In genomic region chr2:37711308-37711731, GRCh38 we compare ENCODE assay signal across 2 cellular contexts.
TF ChIP-seq lines count a peak whose summit lies in the region.

No MANE protein-coding gene starts in this region.

TF ChIP-seq in HCT116, 20 proteins besides CTCF, POLR2A, EP300 and RAD21:
- no peak for TF ChIP-seq ZBTB33 (IDR thresholded peaks at IDR 0.05; ENCODE audit: extremely low read depth, insufficient replicate concordance, low read length)
- TF ChIP-seq REST (IDR thresholded peaks at IDR 0.05; ENCODE audit: low read depth), result no peak
- TF ChIP-seq ELF1 (IDR thresholded peaks at IDR 0.05; ENCODE audit: borderline replicate concordance, low read depth), result no peak
- no peak for TF ChIP-seq CBX3 (IDR thresholded peaks at IDR 0.05; ENCODE audit: low read depth)
- TF ChIP-seq SP1 (IDR thresholded peaks at IDR 0.05; ENCODE audit: low read depth), result 0 out of 2 replicates have a peak, but pooled peaks have one; percentile 37
- TF ChIP-seq POLR2AphosphoS5 (IDR thresholded peaks at IDR 0.05; ENCODE audit: low read depth, low read length), result peak; percentile 29; the same call in 1 of the 2 replicates
- TF ChIP-seq JUND (IDR thresholded peaks at IDR 0.05), result no peak

TF ChIP-seq in SK-N-SH, 30 proteins besides CTCF, POLR2A, EP300 and RAD21 (continued from another document):
- peak; percentile 89 for TF ChIP-seq RXRA (IDR thresholded peaks at IDR 0.05; ENCODE audit: borderline replicate concordance, low read depth)
- TF ChIP-seq GATA2 (CRISPR knock-in tag; IDR thresholded peaks at IDR 0.05), result no peak
- peak; percentile 65; the same call in 1 of the 2 replicates for TF ChIP-seq TAF1 (IDR thresholded peaks at IDR 0.05; ENCODE audit: borderline replicate concordance, low read depth, low read length)
- TF ChIP-seq SMC3 (IDR thresholded peaks at IDR 0.05; ENCODE audit: low read depth, low read length), result 0 out of 2 replicates have a peak, but pooled peaks have one; percentile 1
- peak; percentile 87 for TF ChIP-seq FOSL2 (IDR thresholded peaks at IDR 0.05; ENCODE audit: borderline replicate concordance, low read depth)
- TF ChIP-seq ZBTB33 (IDR thresholded peaks at IDR 0.05; ENCODE audit: borderline replicate concordance, low read depth), result peak; percentile 70; the same call in 1 of the 2 replicates
- peak; percentile 77; the same call in 1 of the 2 replicates for TF ChIP-seq REST (IDR thresholded peaks at IDR 0.05; ENCODE audit: low read depth, low read length)
- no peak for TF ChIP-seq USF2 (IDR thresholded peaks at IDR 0.05; ENCODE audit: borderline replicate concordance, low read depth, low read length)
- TF ChIP-seq YY1 (IDR thresholded peaks at IDR 0.05; ENCODE audit: low read depth), result peak; percentile 29; the same call in 1 of the 2 replicates
- TF ChIP-seq RFX5 (IDR thresholded peaks at IDR 0.05; ENCODE audit: low read length), result no peak
- TF ChIP-seq POLR2AphosphoS5 (IDR thresholded peaks at IDR 0.05; ENCODE audit: low read depth, low read length), result peak; percentile 81
- peak; percentile 76; the same call in 1 of the 2 replicates for TF ChIP-seq SIN3A (IDR thresholded peaks at IDR 0.05; ENCODE audit: borderline replicate concordance, low read depth, low read length)
- peak; percentile 68 for TF ChIP-seq MEF2A (IDR thresholded peaks at IDR 0.05; ENCODE audit: borderline replicate concordance, low read depth)
- TF ChIP-seq, protein P1, sequence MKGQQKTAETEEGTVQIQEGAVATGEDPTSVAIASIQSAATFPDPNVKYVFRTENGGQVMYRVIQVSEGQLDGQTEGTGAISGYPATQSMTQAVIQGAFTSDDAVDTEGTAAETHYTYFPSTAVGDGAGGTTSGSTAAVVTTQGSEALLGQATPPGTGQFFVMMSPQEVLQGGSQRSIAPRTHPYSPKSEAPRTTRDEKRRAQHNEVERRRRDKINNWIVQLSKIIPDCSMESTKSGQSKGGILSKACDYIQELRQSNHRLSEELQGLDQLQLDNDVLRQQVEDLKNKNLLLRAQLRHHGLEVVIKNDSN (IDR thresholded peaks at IDR 0.05; ENCODE audit: borderline replicate concordance, low read depth), result no peak
- peak; percentile 83 for TF ChIP-seq NFIC (IDR thresholded peaks at IDR 0.05; ENCODE audit: borderline replicate concordance)
- peak; percentile 51; the same call in 1 of the 2 replicates for TF ChIP-seq ELF1 (IDR thresholded peaks at IDR 0.05)
- TF ChIP-seq JUND (IDR thresholded peaks at IDR 0.05), result peak; percentile 92
- TF ChIP-seq, protein P2, sequence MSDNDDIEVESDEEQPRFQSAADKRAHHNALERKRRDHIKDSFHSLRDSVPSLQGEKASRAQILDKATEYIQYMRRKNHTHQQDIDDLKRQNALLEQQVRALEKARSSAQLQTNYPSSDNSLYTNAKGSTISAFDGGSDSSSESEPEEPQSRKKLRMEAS (IDR thresholded peaks at IDR 0.05; ENCODE audit: low read depth), result peak; percentile 84
- TF ChIP-seq, protein P3, sequence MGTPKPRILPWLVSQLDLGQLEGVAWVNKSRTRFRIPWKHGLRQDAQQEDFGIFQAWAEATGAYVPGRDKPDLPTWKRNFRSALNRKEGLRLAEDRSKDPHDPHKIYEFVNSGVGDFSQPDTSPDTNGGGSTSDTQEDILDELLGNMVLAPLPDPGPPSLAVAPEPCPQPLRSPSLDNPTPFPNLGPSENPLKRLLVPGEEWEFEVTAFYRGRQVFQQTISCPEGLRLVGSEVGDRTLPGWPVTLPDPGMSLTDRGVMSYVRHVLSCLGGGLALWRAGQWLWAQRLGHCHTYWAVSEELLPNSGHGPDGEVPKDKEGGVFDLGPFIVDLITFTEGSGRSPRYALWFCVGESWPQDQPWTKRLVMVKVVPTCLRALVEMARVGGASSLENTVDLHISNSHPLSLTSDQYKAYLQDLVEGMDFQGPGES (IDR thresholded peaks at IDR 0.05; ENCODE audit: low read depth, low read length), result no peak
